17 cellular contexts compared by ENCODE assay signal in the genomic region with DNA sequence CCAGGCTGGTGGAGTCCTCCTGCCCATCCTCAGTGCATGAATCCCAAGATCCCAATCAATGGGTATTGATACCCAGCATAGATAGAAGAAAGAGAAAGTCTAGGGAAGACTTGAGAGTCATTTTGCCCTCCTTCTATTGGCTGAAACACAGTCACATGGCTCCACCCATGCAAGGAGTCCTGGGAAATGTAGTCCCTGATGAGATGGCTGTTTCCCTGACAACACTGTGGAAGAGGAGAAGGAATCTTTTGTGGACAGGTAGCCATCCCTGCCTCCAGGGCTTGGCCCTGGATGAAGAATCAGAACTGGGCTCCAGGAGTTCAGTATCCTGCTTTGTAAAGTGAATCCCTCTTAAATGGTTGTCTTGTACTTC. TPM values are rescaled to one million over a fixed set of nuclear protein-coding genes. Genes with fewer than 3 reads are reported as not detected.
DNase-seq lines count a peak whose midpoint lies in the region; ATAC-seq and TF ChIP-seq lines count a peak whose summit lies in the region.
"Had no signal": no experiment of that assay in that cellular context is flagged by ENCODE, and none has a peak within 500 bp of the region (broad histone marks: within the 10 kb centered on the region; RNA-seq: fewer than 3 reads in every experiment).

No MANE protein-coding gene starts in this region.

- POLR2A ChIA-PET in IMR-90 (lab: Charles Lee; ENCODE audit: unreplicated experiment), result no interaction called here

- H3K56ac ChIP-seq in IMR-90 (ENCODE audit: extremely low read depth, insufficient read depth, low read length), result no peak overlapping the region

- H2AFZ ChIP-seq in IMR-90 (replicated peaks; ENCODE audit: low read length, poor library complexity), result no peak overlapping the region

- BruUV-seq in IMR-90 (replicated peaks; lab: Mats Ljungman, UMichigan), result no TSS peak

- no peak overlapping the region for H3K4ac ChIP-seq in IMR-90 (ENCODE audit: low read depth, low read length)

- no peaks in the 10 kb centered on the region for H3K79me1 ChIP-seq in IMR-90 (ENCODE audit: low read depth in 1 of 2, low read length in 2 of 2)

- H2AK9ac ChIP-seq in IMR-90 (replicated peaks; ENCODE audit: low read depth, low read length, poor library complexity), result no peak overlapping the region

- no peaks in the 10 kb centered on the region for H3K4me1 Mint-ChIP-seq in activated CD8-positive, alpha-beta memory T cell treated with anti-CD3 and anti-CD28 coated beads, Interleukin-2, amount 10 ng/mL, durations not matched to agents 7 days and 5 days
- H3K4me1 Mint-ChIP-seq: brain had no signal

- H2AK5ac ChIP-seq in IMR-90 (ENCODE audit: low read depth, low read length), result no peak overlapping the region

- intact Hi-C loops in IMR-90 (cut with micrococcal nuclease), result no loop called here

- no peaks in the 10 kb centered on the region for H3K36me3 Mint-ChIP-seq in activated CD8-positive, alpha-beta memory T cell treated with anti-CD3 and anti-CD28 coated beads, Interleukin-2, amount 10 ng/mL, durations not matched to agents 7 days and 5 days
- H3K36me3 Mint-ChIP-seq: brain had no signal

- H3K14ac ChIP-seq in IMR-90 (replicated peaks; ENCODE audit: low read depth, low read length), result no peak overlapping the region

- no peaks in the 10 kb centered on the region for H3K9me1 ChIP-seq in IMR-90 (ENCODE audit: insufficient read depth, low read length)

- H3K36me3 ChIP-seq in IMR-90 (ENCODE audit: control insufficient read depth, insufficient read depth, low read length), result no peaks in the 10 kb centered on the region

- no peak for TF ChIP-seq RAD21 in IMR-90 (IDR thresholded peaks at IDR 0.05; ENCODE audit: low read length)

- H4K8ac ChIP-seq in IMR-90 (ENCODE audit: low read depth in 2 of 2, low read length in 2 of 2), result no peak overlapping the region

- H3K4me1 ChIP-seq in IMR-90 (ENCODE audit: control insufficient read depth, insufficient read depth, low read length), result no peaks in the 10 kb centered on the region

- DNase-seq in activated CD8-positive, alpha-beta memory T cell treated with anti-CD3 and anti-CD28 coated beads for 24 hours, result peak; percentile 21
- no peak for DNase-seq in activated CD8-positive, alpha-beta memory T cell treated with anti-CD3 and anti-CD28 coated beads, Interleukin-2, amount 10 ng/mL, durations not matched to agents 7 days and 5 days
- DNase-seq in IMR-90 (peak; percentile 5), choroid plexus epithelial cell (ENCODE audit: low read depth) (peak; percentile 20), renal cortical epithelial cell (ENCODE audit: low read depth) (peak; percentile 6), AML-193 (lab: John Stamatoyannopoulos, UW) (no peak), NCI-H1048 (lab: John Stamatoyannopoulos, UW) (no peak)
- DNase-seq: activated naive CD4-positive, alpha-beta T cell treated with Interleukin-2 at 50 U/mL for 16 hours; DMS153; effector memory CD4-positive, alpha-beta T cell; Kasumi-1; NCI-H187 treated with DMSO at 0.1 percent for 48 hours; Right ventricle myocardium superior had no signal

- no peak overlapping the region for H3K9ac ChIP-seq in IMR-90 (ENCODE audit: low read depth, low read length)

- H3K27ac ChIP-seq in IMR-90 (ENCODE audit: insufficient read depth, low read length), result no peak overlapping the region

- no peak overlapping the region for H3K18ac ChIP-seq in IMR-90 (ENCODE audit: low read depth, low read length)

- H3K9me3 Mint-ChIP-seq in activated CD8-positive, alpha-beta memory T cell treated with anti-CD3 and anti-CD28 coated beads, Interleukin-2, amount 10 ng/mL, durations not matched to agents 7 days and 5 days (ENCODE audit: low read depth), result no peaks in the 10 kb centered on the region

- H4K5ac ChIP-seq in IMR-90 (ENCODE audit: low read depth, low read length), result no peak overlapping the region

- no peak overlapping the region for H3K4me3 ChIP-seq in IMR-90 (ENCODE audit: insufficient read depth, low read depth, low read length)
- no peak overlapping the region for H3K4me3 ChIP-seq in choroid plexus epithelial cell (ENCODE audit: low read depth, low read length)

- no peak overlapping the region for H2BK5ac ChIP-seq in IMR-90 (ENCODE audit: low read depth, low read length, poor library complexity, severe bottlenecking)

- no peak overlapping the region for H3K27ac Mint-ChIP-seq in activated CD8-positive, alpha-beta memory T cell treated with anti-CD3 and anti-CD28 coated beads, Interleukin-2, amount 10 ng/mL, durations not matched to agents 7 days and 5 days
- H3K27ac Mint-ChIP-seq: brain had no signal

- H3K4me3 Mint-ChIP-seq in activated CD8-positive, alpha-beta memory T cell treated with anti-CD3 and anti-CD28 coated beads, Interleukin-2, amount 10 ng/mL, durations not matched to agents 7 days and 5 days, result no peak overlapping the region
- H3K4me3 Mint-ChIP-seq: brain had no signal

- CTCF ChIA-PET in activated CD8-positive, alpha-beta memory T cell treated with anti-CD3 and anti-CD28 coated beads, Interleukin-2, amount 10 ng/mL, durations not matched to agents 7 days and 5 days (lab: Charles Lee), result no interaction called here
- CTCF ChIA-PET in IMR-90 (lab: Yijun Ruan, JAX), result no interaction called here

- H3K4me2 ChIP-seq in IMR-90 (ENCODE audit: low read depth, low read length), result no peak overlapping the region

- no peak overlapping the region for H2BK20ac ChIP-seq in IMR-90 (ENCODE audit: low read depth, low read length)

- TF ChIP-seq POLR2A in IMR-90 (IDR thresholded peaks at IDR 0.05; ENCODE audit: low read depth, low read length), result no peak

- in situ Hi-C loops in IMR-90 (cut with MboI; ENCODE audit: low sequenced_read_pairs), result no loop called here

- H2BK120ac ChIP-seq in IMR-90 (ENCODE audit: low read depth, low read length), result no peak overlapping the region

- H4K91ac ChIP-seq in IMR-90 (ENCODE audit: insufficient read depth, low read depth, low read length), result no peak overlapping the region

- H4K20me1 ChIP-seq in IMR-90 (ENCODE audit: insufficient read depth, low read length), result no peaks in the 10 kb centered on the region

- no peak for ATAC-seq in activated CD8-positive, alpha-beta memory T cell treated with anti-CD3 and anti-CD28 coated beads, Interleukin-2, amount 10 ng/mL, durations not matched to agents 7 days and 5 days
- ATAC-seq in IMR-90 (ENCODE audit: low read depth) (no peak; the same call in 1 of the 2 replicates), esophagus mucosa (no peak)

- peaks cover 9% of the 10 kb centered on the region for H3K27me3 ChIP-seq in IMR-90 (ENCODE audit: control insufficient read depth, insufficient read depth, low read length)

- no peak for TF ChIP-seq CTCF in IMR-90 (conservative IDR thresholded peaks at IDR 0.05; ENCODE audit: low read depth, low read length)
- no peak for TF ChIP-seq CTCF in choroid plexus epithelial cell (conservative IDR thresholded peaks at IDR 0.05; ENCODE audit: low read depth, low read length)

- H3K9me3 ChIP-seq in IMR-90 (ENCODE audit: control insufficient read depth, insufficient read depth, low read length), result no peaks in the 10 kb centered on the region

- peaks cover 30% of the 10 kb centered on the region for H3K27me3 Mint-ChIP-seq in activated CD8-positive, alpha-beta memory T cell treated with anti-CD3 and anti-CD28 coated beads, Interleukin-2, amount 10 ng/mL, durations not matched to agents 7 days and 5 days

- dilution Hi-C loops in IMR-90 (cut with HindIII; ENCODE audit: low sequenced_read_pairs, unreplicated experiment), result no loop called here

- H2BK15ac ChIP-seq in IMR-90 (ENCODE audit: low read depth, low read length), result no peak overlapping the region

- no peak overlapping the region for H3K23ac ChIP-seq in IMR-90 (ENCODE audit: low read depth, low read length)

TF ChIP-seq in IMR-90, 13 proteins besides CTCF, POLR2A, EP300 and RAD21:
- TF ChIP-seq, protein P1, sequence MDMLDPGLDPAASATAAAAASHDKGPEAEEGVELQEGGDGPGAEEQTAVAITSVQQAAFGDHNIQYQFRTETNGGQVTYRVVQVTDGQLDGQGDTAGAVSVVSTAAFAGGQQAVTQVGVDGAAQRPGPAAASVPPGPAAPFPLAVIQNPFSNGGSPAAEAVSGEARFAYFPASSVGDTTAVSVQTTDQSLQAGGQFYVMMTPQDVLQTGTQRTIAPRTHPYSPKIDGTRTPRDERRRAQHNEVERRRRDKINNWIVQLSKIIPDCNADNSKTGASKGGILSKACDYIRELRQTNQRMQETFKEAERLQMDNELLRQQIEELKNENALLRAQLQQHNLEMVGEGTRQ (IDR thresholded peaks at IDR 0.05; ENCODE audit: low read depth, low read length), result peak; percentile 84
- no peak for TF ChIP-seq MXI1 (IDR thresholded peaks at IDR 0.05; ENCODE audit: borderline replicate concordance, low read depth, low read length)

RNA-seq across cellular contexts. Expression of a gene that starts 35.9 kb away (rescaled TPM):
- total RNA-seq in activated CD8-positive, alpha-beta memory T cell treated with anti-CD3 and anti-CD28 coated beads, Interleukin-2, amount 10 ng/mL, durations not matched to agents 7 days and 5 days, result not detected
- total RNA-seq in IMR-90 (2012; rRNA removed) (not detected in 2 replicates), renal cortical epithelial cell (0.15 TPM in 1 of 2 replicates, not detected in the other), esophagus mucosa (0.52 TPM)
- polyA plus RNA-seq in IMR-90 (2012; rRNA removed), result not detected in 2 replicates
- polyA plus RNA-seq in IMR-90 (2012; cell fraction: cytosol; rRNA removed), result not detected in 2 replicates
- polyA plus RNA-seq in IMR-90 (2012; cell fraction: nucleus; rRNA removed; ENCODE audit: low replicate concordance), result not detected in 2 replicates
- total RNA-seq: frontal cortex, omental fat pad, Right ventricle myocardium superior had no signal

RNA-seq across cellular contexts. Expression of a gene that starts 40.3 kb away (rescaled TPM):
- 100 to 1,000 TPM; 111 to 145 TPM for total RNA-seq in activated CD8-positive, alpha-beta memory T cell treated with anti-CD3 and anti-CD28 coated beads, Interleukin-2, amount 10 ng/mL, durations not matched to agents 7 days and 5 days
- total RNA-seq in IMR-90 (2012; rRNA removed) (22.6 and 24.2 TPM in 2 replicates), renal cortical epithelial cell (1.1 and 13.0 TPM in 2 replicates), esophagus mucosa (9.4 TPM)
- 26.5 and 27.1 TPM in 2 replicates for polyA plus RNA-seq in IMR-90 (2012; rRNA removed)
- polyA plus RNA-seq in IMR-90 (2012; cell fraction: cytosol; rRNA removed), result 10.1 and 24.7 TPM in 2 replicates
- 45.6 and 52.0 TPM in 2 replicates for polyA plus RNA-seq in IMR-90 (2012; cell fraction: nucleus; rRNA removed; ENCODE audit: low replicate concordance)

RNA-seq across cellular contexts. Expression of a gene that starts 54.0 kb away (rescaled TPM):
- not detected for total RNA-seq in activated CD8-positive, alpha-beta memory T cell treated with anti-CD3 and anti-CD28 coated beads, Interleukin-2, amount 10 ng/mL, durations not matched to agents 7 days and 5 days
- total RNA-seq in IMR-90 (2012; rRNA removed) (not detected in 2 replicates), renal cortical epithelial cell (1.2 and 6.2 TPM in 2 replicates), esophagus mucosa (0.56 TPM)
- not detected in 2 replicates for polyA plus RNA-seq in IMR-90 (2012; rRNA removed)
- not detected in 2 replicates for polyA plus RNA-seq in IMR-90 (2012; cell fraction: cytosol; rRNA removed)
- polyA plus RNA-seq in IMR-90 (2012; cell fraction: nucleus; rRNA removed; ENCODE audit: low replicate concordance), result not detected in 2 replicates
- total RNA-seq: frontal cortex, omental fat pad, Right ventricle myocardium superior had no signal

Comparison
In these comparisons a context has a peak if more than half of its experiments do, and no peak if none do; other contexts are left out.
1. DNase-seq: peak in activated CD8-positive, alpha-beta memory T cell treated with anti-CD3 and anti-CD28 coated beads for 24 hours (single experiment), IMR-90 (single experiment), choroid plexus epithelial cell (single experiment) and renal cortical epithelial cell (single experiment); none in activated CD8-positive, alpha-beta memory T cell treated with anti-CD3 and anti-CD28 coated beads, Interleukin-2, amount 10 ng/mL, durations not matched to agents 7 days and 5 days (single experiment), AML-193 (0 of 2) and NCI-H1048 (single experiment).